Comparison of ENCODE assay signal across 8 cellular contexts in genomic region chr17:7613769-7614421, GRCh38. TPM values are rescaled to one million over a fixed set of nuclear protein-coding genes. Genes with fewer than 3 reads are reported as not detected.
DNase-seq lines count a peak whose midpoint lies in the region; ATAC-seq and TF ChIP-seq lines count a peak whose summit lies in the region.

No MANE protein-coding gene starts in this region.

- no peak overlapping the region for H3K4ac ChIP-seq in mesendoderm (ENCODE audit: low read depth, low read length)

- no peaks in the 10 kb centered on the region for H3K9me3 Mint-ChIP-seq in MCF 10A (ENCODE audit: unreplicated experiment)

- WGBS in mesendoderm (ENCODE audit: extremely low coverage, insufficient coverage, low lambda C conversion rate) = no CpG with 5 or more reads among the region's 19 CpGs

- H3K27ac ChIP-seq in KMS-11 = no peak overlapping the region
- peak overlapping the region; percentile 95 for H3K27ac ChIP-seq in mesendoderm (ENCODE audit: low read depth, low read length)

- no peak overlapping the region for H4K8ac ChIP-seq in mesendoderm (ENCODE audit: low read depth, low read length)

- H3K4me3 ChIP-seq in KMS-11 (IDR thresholded peaks at IDR 0.05; ENCODE audit: insufficient read depth, low read depth, low read length) = no peak overlapping the region
- peak overlapping the region; percentile 70 for H3K4me3 ChIP-seq in mesendoderm (ENCODE audit: low read length)

- peaks cover 24% of the 10 kb centered on the region for H3K36me3 Mint-ChIP-seq in MCF 10A (ENCODE audit: insufficient read depth, unreplicated experiment)

- H3K27ac Mint-ChIP-seq in MCF 10A (ENCODE audit: low read depth, unreplicated experiment) = peak overlapping the region; percentile 84

- H2AK5ac ChIP-seq in mesendoderm (ENCODE audit: low read length) = peak overlapping the region; percentile 37

- no peaks in the 10 kb centered on the region for H3K27me3 ChIP-seq in KMS-11 (ENCODE audit: insufficient read depth, low read depth)
- no peaks in the 10 kb centered on the region for H3K27me3 ChIP-seq in mesendoderm (ENCODE audit: insufficient read depth, low read length, poor library complexity)

- no peak overlapping the region for H4K5ac ChIP-seq in mesendoderm (ENCODE audit: low read length)

- H3K4me1 Mint-ChIP-seq in MCF 10A (ENCODE audit: insufficient read depth, unreplicated experiment) = peaks cover 32% of the 10 kb centered on the region

- H3K4me2 ChIP-seq in KMS-11 = peak overlapping the region; percentile 36; the same call in 1 of the 2 replicates
- peak overlapping the region; percentile 87 for H3K4me2 ChIP-seq in mesendoderm (ENCODE audit: low read length)

- no peak for ATAC-seq in GM18517 (IDR thresholded peaks at IDR 0.05; ENCODE audit: unreplicated experiment)

- no peak overlapping the region for H2BK5ac ChIP-seq in mesendoderm (ENCODE audit: low read length)

- H2AFZ ChIP-seq in KMS-11 (ENCODE audit: low read depth) = no peak overlapping the region

- peak overlapping the region; percentile 86 for H3K56ac ChIP-seq in mesendoderm (ENCODE audit: low read length)

- peak overlapping the region; percentile 80 for H3K4me3 Mint-ChIP-seq in MCF 10A (ENCODE audit: unreplicated experiment)

- H2BK15ac ChIP-seq in mesendoderm (replicated peaks; ENCODE audit: low read depth) = no peak overlapping the region

- H3K23ac ChIP-seq in mesendoderm (ENCODE audit: low read length) = no peak overlapping the region

- DNase-seq in Daoy (ENCODE audit: low read depth) (peak; percentile 49), MCF 10A (ENCODE audit: unreplicated experiment) (peak; percentile 40), mesendoderm (peak; percentile 43), GOT3 (lab: John Stamatoyannopoulos, UW) (no peak), ecto neural progenitor cell (ENCODE audit: low spot score) (no peak), hippocampal formation (lab: John Stamatoyannopoulos, UW) (no peak)

- no peaks in the 10 kb centered on the region for H3K79me2 ChIP-seq in KMS-11 (ENCODE audit: insufficient read depth, low read depth)
- H3K79me2 ChIP-seq in mesendoderm (ENCODE audit: control insufficient read depth, insufficient read depth, low read length) = peaks cover 15% of the 10 kb centered on the region

- H3K36me3 ChIP-seq in KMS-11 (ENCODE audit: insufficient read depth) (no peaks in the 10 kb centered on the region), mesendoderm (ENCODE audit: control insufficient read depth, insufficient read depth, low read length) (no peaks in the 10 kb centered on the region)

- peaks cover 17% of the 10 kb centered on the region for H3K79me1 ChIP-seq in mesendoderm (ENCODE audit: low read length)

- CTCF ChIA-PET in MCF 10A (lab: Yijun Ruan, JAX) = interaction anchor here (0.6 to 3.4 kb wide), 6 partner anchors 11 to 74 kb away, joined by 3 to 15 read pairs (median 4); partner anchors contain the start of genes SOX15, TP53 and WRAP53

- POLR2A ChIA-PET in MCF 10A (lab: Yijun Ruan, JAX) = interaction anchor here (0.6 to 10.5 kb wide), 15 partner anchors 10 to 309 kb away, joined by 3 to 206 read pairs (median 8); partner anchors contain the start of genes CD68, DNAH2, MPDU1 and NAA38

- no peaks in the 10 kb centered on the region for H4K20me1 ChIP-seq in KMS-11 (ENCODE audit: insufficient read depth)

- intact Hi-C loops in MCF 10A (cut with micrococcal nuclease) = loop anchor here (2.0 kb wide), 1 partner anchor 23 kb away; the partner anchor contains the start of gene SOX15

- no peaks in the 10 kb centered on the region for H3K27me3 Mint-ChIP-seq in MCF 10A (ENCODE audit: insufficient read depth, unreplicated experiment)

- H3K4me1 ChIP-seq in KMS-11 (ENCODE audit: low read depth, poor library complexity, severe bottlenecking) = no peaks in the 10 kb centered on the region
- peaks cover 11% of the 10 kb centered on the region for H3K4me1 ChIP-seq in mesendoderm (ENCODE audit: control insufficient read depth, low read depth, low read length)

- TSS peak; percentile 38 for BruUV-seq in MCF 10A (replicated peaks; lab: Mats Ljungman, UMichigan)

- H3K18ac ChIP-seq in mesendoderm (ENCODE audit: low read length) = peak overlapping the region; percentile 80

- TF ChIP-seq CTCF in KMS-11 (conservative IDR thresholded peaks at IDR 0.05; ENCODE audit: low read depth, low read length) (no peak), MCF 10A (IDR thresholded peaks at IDR 0.05; ENCODE audit: unreplicated experiment) (no peak)

- H3K9ac ChIP-seq in KMS-11 = no peak overlapping the region
- H3K9ac ChIP-seq in mesendoderm (ENCODE audit: low read length) = peak overlapping the region; percentile 82

- no peak overlapping the region for H2BK120ac ChIP-seq in mesendoderm (ENCODE audit: low read depth, low read length)

RNA-seq across cellular contexts. Expression of gene FXR2, which starts 0.8 kb away (rescaled TPM):
- total RNA-seq in Daoy (2014; rRNA removed; shearing (Covaris generic)) = 60.5 and 87.4 TPM in 2 replicates
- total RNA-seq in MCF 10A (2022) = 60.7 and 65.1 TPM in 2 replicates
- polyA plus RNA-seq in mesendoderm (2013, experiment 1 of 2) = 22.0 TPM
- 22.4 TPM for polyA plus RNA-seq in mesendoderm (2013, experiment 2 of 2)

RNA-seq across cellular contexts. Expression of gene SAT2, which starts 13.7 kb away (rescaled TPM):
- total RNA-seq in Daoy (2014; rRNA removed; shearing (Covaris generic)) = 24.0 and 71.8 TPM in 2 replicates
- total RNA-seq in MCF 10A (2022) = 66.8 and 82.7 TPM in 2 replicates
- 26.8 TPM for polyA plus RNA-seq in mesendoderm (2013, experiment 1 of 2)
- 26.5 TPM for polyA plus RNA-seq in mesendoderm (2013, experiment 2 of 2)

RNA-seq across cellular contexts. Expression of gene SHBG, which starts 16.0 kb away (rescaled TPM):
- total RNA-seq in Daoy (2014; rRNA removed; shearing (Covaris generic)) = 0.69 TPM in 1 of 2 replicates, not detected in the other
- 0.35 and 1.1 TPM in 2 replicates for total RNA-seq in MCF 10A (2022)
- polyA plus RNA-seq in mesendoderm (2013, experiment 1 of 2) = 0.34 TPM
- polyA plus RNA-seq in mesendoderm (2013, experiment 2 of 2) = 0.46 TPM

RNA-seq across cellular contexts. Expression of gene SOX15, which starts 24.0 kb away (rescaled TPM):
- total RNA-seq in Daoy (2014; rRNA removed; shearing (Covaris generic)) = 0.57 TPM in 1 of 2 replicates, not detected in the other
- total RNA-seq in MCF 10A (2022) = 32.6 and 34.4 TPM in 2 replicates
- 18.2 TPM for polyA plus RNA-seq in mesendoderm (2013, experiment 1 of 2)
- polyA plus RNA-seq in mesendoderm (2013, experiment 2 of 2) = 18.4 TPM

RNA-seq across cellular contexts. Expression of gene MPDU1, which starts 30.2 kb away (rescaled TPM):
- 183 and 266 TPM in 2 replicates for total RNA-seq in Daoy (2014; rRNA removed; shearing (Covaris generic))
- total RNA-seq in MCF 10A (2022) = 52.0 and 56.5 TPM in 2 replicates
- 101 TPM for polyA plus RNA-seq in mesendoderm (2013, experiment 1 of 2)
- 96.5 TPM for polyA plus RNA-seq in mesendoderm (2013, experiment 2 of 2)

Comparison
In these comparisons a context has a peak if more than half of its experiments do, and no peak if none do; other contexts are left out.
1. DNase-seq: peak in Daoy (single experiment), MCF 10A (single experiment) and mesendoderm (single experiment); none in GOT3 (single experiment), ecto neural progenitor cell (single experiment) and hippocampal formation (0 of 2).